Comparison of ENCODE assay signal across 1 cellular context in the genomic region with DNA sequence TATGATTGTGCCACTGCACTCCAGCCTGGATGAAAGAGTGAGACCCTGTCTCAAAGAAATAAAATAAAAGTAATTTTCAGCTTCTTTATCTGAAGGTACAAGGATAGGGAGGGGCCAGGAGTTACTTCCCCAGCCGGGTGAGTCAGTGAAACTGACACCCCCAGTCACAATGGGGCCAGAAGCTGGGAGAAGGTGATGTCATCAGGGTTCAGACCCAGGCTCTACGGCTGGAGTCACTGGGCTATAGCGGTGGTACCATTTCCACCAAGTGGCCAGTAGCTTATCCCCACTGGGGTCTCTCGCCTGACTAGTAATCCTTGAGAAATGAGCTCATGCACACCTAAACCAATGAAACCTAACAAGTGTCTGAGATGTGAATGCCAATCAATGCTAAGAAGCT.
TF ChIP-seq lines count a peak whose summit lies in the region.

No MANE protein-coding gene starts in this region.

TF ChIP-seq in GM12878, 131 proteins besides CTCF, POLR2A, EP300 and RAD21 (continued from another document):
- TF ChIP-seq, protein P1, sequence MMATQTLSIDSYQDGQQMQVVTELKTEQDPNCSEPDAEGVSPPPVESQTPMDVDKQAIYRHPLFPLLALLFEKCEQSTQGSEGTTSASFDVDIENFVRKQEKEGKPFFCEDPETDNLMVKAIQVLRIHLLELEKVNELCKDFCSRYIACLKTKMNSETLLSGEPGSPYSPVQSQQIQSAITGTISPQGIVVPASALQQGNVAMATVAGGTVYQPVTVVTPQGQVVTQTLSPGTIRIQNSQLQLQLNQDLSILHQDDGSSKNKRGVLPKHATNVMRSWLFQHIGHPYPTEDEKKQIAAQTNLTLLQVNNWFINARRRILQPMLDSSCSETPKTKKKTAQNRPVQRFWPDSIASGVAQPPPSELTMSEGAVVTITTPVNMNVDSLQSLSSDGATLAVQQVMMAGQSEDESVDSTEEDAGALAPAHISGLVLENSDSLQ (IDR thresholded peaks at IDR 0.05) = peak; percentile 81
- TF ChIP-seq ZBED1 (IDR thresholded peaks at IDR 0.05; ENCODE audit: borderline replicate concordance) (no peak), E2F4 (IDR thresholded peaks at IDR 0.05; ENCODE audit: low read depth, low read length) (no peak), IKZF1 (conservative IDR thresholded peaks at IDR 0.05) (peak; percentile 54), NFYA (IDR thresholded peaks at IDR 0.05; ENCODE audit: borderline replicate concordance, low read depth, low read length) (no peak), TCF3 (IDR thresholded peaks at IDR 0.05; ENCODE audit: borderline replicate concordance, insufficient read depth, low read depth, low read length) (no peak), GABPA (IDR thresholded peaks at IDR 0.05; ENCODE audit: low read depth) (no peak), SREBF2 (IDR thresholded peaks at IDR 0.05; ENCODE audit: low read length) (no peak), REST (IDR thresholded peaks at IDR 0.05; ENCODE audit: low read depth, low read length) (no peak), SRF (IDR thresholded peaks at IDR 0.05; ENCODE audit: low read depth in 2 of 2, low read length in 2 of 2) (no peak), TCF12 (IDR thresholded peaks at IDR 0.05; ENCODE audit: low read depth, low read length) (no peak), NBN (IDR thresholded peaks at IDR 0.05) (no peak), NFXL1 (IDR thresholded peaks at IDR 0.05; ENCODE audit: borderline replicate concordance) (no peak), RFX5 (IDR thresholded peaks at IDR 0.05; ENCODE audit: low read depth, low read length) (no peak), YBX1 (IDR thresholded peaks at IDR 0.05) (no peak), NRF1 (conservative IDR thresholded peaks at IDR 0.05; ENCODE audit: low read depth, low read length) (no peak), PML (IDR thresholded peaks at IDR 0.05; ENCODE audit: low read length) (no peak), MTA2 (IDR thresholded peaks at IDR 0.05; ENCODE audit: low read depth) (0 out of 2 replicates have a peak, but pooled peaks have one; percentile 17), ATF7 (IDR thresholded peaks at IDR 0.05; ENCODE audit: low read depth) (peak; percentile 91), EED (IDR thresholded peaks at IDR 0.05; ENCODE audit: low read depth) (peak; percentile 30; the same call in 1 of the 2 replicates), CEBPB (IDR thresholded peaks at IDR 0.05; ENCODE audit: borderline replicate concordance in 1 of 2, low read depth in 2 of 2, low read length in 2 of 2) (no peak), SMC3 (IDR thresholded peaks at IDR 0.05; ENCODE audit: borderline replicate concordance, low read length) (no peak), CHD2 (IDR thresholded peaks at IDR 0.05; ENCODE audit: borderline replicate concordance, low read depth, low read length) (no peak), HDAC2 (IDR thresholded peaks at IDR 0.05) (no peak), JUND (IDR thresholded peaks at IDR 0.05; ENCODE audit: low read depth, low read length) (no peak)
- TF ChIP-seq, protein P2, sequence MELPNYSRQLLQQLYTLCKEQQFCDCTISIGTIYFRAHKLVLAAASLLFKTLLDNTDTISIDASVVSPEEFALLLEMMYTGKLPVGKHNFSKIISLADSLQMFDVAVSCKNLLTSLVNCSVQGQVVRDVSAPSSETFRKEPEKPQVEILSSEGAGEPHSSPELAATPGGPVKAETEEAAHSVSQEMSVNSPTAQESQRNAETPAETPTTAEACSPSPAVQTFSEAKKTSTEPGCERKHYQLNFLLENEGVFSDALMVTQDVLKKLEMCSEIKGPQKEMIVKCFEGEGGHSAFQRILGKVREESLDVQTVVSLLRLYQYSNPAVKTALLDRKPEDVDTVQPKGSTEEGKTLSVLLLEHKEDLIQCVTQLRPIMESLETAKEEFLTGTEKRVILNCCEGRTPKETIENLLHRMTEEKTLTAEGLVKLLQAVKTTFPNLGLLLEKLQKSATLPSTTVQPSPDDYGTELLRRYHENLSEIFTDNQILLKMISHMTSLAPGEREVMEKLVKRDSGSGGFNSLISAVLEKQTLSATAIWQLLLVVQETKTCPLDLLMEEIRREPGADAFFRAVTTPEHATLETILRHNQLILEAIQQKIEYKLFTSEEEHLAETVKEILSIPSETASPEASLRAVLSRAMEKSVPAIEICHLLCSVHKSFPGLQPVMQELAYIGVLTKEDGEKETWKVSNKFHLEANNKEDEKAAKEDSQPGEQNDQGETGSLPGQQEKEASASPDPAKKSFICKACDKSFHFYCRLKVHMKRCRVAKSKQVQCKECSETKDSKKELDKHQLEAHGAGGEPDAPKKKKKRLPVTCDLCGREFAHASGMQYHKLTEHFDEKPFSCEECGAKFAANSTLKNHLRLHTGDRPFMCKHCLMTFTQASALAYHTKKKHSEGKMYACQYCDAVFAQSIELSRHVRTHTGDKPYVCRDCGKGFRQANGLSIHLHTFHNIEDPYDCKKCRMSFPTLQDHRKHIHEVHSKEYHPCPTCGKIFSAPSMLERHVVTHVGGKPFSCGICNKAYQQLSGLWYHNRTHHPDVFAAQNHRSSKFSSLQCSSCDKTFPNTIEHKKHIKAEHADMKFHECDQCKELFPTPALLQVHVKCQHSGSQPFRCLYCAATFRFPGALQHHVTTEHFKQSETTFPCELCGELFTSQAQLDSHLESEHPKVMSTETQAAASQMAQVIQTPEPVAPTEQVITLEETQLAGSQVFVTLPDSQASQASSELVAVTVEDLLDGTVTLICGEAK (IDR thresholded peaks at IDR 0.05; ENCODE audit: borderline replicate concordance) = no peak
- TF ChIP-seq, protein P3, sequence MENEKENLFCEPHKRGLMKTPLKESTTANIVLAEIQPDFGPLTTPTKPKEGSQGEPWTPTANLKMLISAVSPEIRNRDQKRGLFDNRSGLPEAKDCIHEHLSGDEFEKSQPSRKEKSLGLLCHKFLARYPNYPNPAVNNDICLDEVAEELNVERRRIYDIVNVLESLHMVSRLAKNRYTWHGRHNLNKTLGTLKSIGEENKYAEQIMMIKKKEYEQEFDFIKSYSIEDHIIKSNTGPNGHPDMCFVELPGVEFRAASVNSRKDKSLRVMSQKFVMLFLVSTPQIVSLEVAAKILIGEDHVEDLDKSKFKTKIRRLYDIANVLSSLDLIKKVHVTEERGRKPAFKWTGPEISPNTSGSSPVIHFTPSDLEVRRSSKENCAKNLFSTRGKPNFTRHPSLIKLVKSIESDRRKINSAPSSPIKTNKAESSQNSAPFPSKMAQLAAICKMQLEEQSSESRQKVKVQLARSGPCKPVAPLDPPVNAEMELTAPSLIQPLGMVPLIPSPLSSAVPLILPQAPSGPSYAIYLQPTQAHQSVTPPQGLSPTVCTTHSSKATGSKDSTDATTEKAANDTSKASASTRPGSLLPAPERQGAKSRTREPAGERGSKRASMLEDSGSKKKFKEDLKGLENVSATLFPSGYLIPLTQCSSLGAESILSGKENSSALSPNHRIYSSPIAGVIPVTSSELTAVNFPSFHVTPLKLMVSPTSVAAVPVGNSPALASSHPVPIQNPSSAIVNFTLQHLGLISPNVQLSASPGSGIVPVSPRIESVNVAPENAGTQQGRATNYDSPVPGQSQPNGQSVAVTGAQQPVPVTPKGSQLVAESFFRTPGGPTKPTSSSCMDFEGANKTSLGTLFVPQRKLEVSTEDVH (IDR thresholded peaks at IDR 0.05; ENCODE audit: low read depth, partially characterized antibody) = no peak
- TF ChIP-seq, protein P4, sequence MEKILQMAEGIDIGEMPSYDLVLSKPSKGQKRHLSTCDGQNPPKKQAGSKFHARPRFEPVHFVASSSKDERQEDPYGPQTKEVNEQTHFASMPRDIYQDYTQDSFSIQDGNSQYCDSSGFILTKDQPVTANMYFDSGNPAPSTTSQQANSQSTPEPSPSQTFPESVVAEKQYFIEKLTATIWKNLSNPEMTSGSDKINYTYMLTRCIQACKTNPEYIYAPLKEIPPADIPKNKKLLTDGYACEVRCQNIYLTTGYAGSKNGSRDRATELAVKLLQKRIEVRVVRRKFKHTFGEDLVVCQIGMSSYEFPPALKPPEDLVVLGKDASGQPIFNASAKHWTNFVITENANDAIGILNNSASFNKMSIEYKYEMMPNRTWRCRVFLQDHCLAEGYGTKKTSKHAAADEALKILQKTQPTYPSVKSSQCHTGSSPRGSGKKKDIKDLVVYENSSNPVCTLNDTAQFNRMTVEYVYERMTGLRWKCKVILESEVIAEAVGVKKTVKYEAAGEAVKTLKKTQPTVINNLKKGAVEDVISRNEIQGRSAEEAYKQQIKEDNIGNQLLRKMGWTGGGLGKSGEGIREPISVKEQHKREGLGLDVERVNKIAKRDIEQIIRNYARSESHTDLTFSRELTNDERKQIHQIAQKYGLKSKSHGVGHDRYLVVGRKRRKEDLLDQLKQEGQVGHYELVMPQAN (conservative IDR thresholded peaks at IDR 0.05) = no peak
TF ChIP-seq in GM12878: peak in this region for 6.
